Comparison of ENCODE assay signal across 9 cellular contexts in genomic region chr1:59005491-59006308, GRCh38.
DNase-seq lines count a peak whose midpoint lies in the region; ATAC-seq and TF ChIP-seq lines count a peak whose summit lies in the region.
"Had no signal": no experiment of that assay in that cellular context is flagged by ENCODE, and none has a peak within 500 bp of the region (broad histone marks: within the 10 kb centered on the region; RNA-seq: fewer than 3 reads in every experiment).

No MANE protein-coding gene starts in this region.

- H3K27ac ChIP-seq in KMS-11 = no peak overlapping the region
- H3K27ac ChIP-seq: epithelial cell of prostate had no signal

- H3K36me3 ChIP-seq in KMS-11 (ENCODE audit: insufficient read depth) (no peaks in the 10 kb centered on the region), mucosa of descending colon (ENCODE audit: low read depth) (no peaks in the 10 kb centered on the region)

- H3K27me3 ChIP-seq in KMS-11 (ENCODE audit: insufficient read depth, low read depth) = no peaks in the 10 kb centered on the region

- ATAC-seq in GM21529 (IDR thresholded peaks at IDR 0.05; ENCODE audit: unreplicated experiment) = peak; percentile 55
- ATAC-seq in mucosa of descending colon = peak; percentile 72
- ATAC-seq: SK-N-SH treated with all-trans-retinoic acid at 6 μM for 48 hours had no signal

- H3K4me2 ChIP-seq in KMS-11 = peak overlapping the region; percentile 33; the same call in 1 of the 2 replicates

- H2AFZ ChIP-seq in KMS-11 (ENCODE audit: low read depth) = no peak overlapping the region

- H3K4me3 ChIP-seq in KMS-11 (IDR thresholded peaks at IDR 0.05; ENCODE audit: insufficient read depth, low read depth, low read length) (no peak overlapping the region), mucosa of descending colon (no peak overlapping the region)

- H3K79me2 ChIP-seq in KMS-11 (ENCODE audit: insufficient read depth, low read depth) = no peaks in the 10 kb centered on the region

- peak; percentile 25 for TF ChIP-seq POLR2A in GM18526 (IDR thresholded peaks at IDR 0.05; ENCODE audit: extremely low read depth, insufficient read length)

- TF ChIP-seq CTCF in KMS-11 (conservative IDR thresholded peaks at IDR 0.05; ENCODE audit: low read depth, low read length) = no peak
- TF ChIP-seq CTCF in mucosa of descending colon (IDR thresholded peaks at IDR 0.05) = no peak

- intact Hi-C loops in mucosa of descending colon (cut with DNase I, micrococcal nuclease) = no loop called here

- DNase-seq in mucosa of descending colon (no peak), cerebellum (ENCODE audit: low spot score) (no peak), T-helper 9 cell (no peak), NCI-H345 treated with DMSO at 0.1 percent for 48 hours (lab: John Stamatoyannopoulos, UW; ENCODE audit: unreplicated experiment) (no peak)

- H3K9me3 ChIP-seq in mucosa of descending colon = no peaks in the 10 kb centered on the region

- H4K20me1 ChIP-seq in KMS-11 (ENCODE audit: insufficient read depth) = no peaks in the 10 kb centered on the region

- no peak overlapping the region for H3K9ac ChIP-seq in KMS-11

- H3K4me1 ChIP-seq in KMS-11 (ENCODE audit: low read depth, poor library complexity, severe bottlenecking) (peaks cover 48% of the 10 kb centered on the region), mucosa of descending colon (ENCODE audit: low read depth) (peaks cover 15% of the 10 kb centered on the region)
